15 cellular contexts compared by ENCODE assay signal in genomic region chr7:41315764-41316163, GRCh38.
A peak's percentile ranks its signal among the peaks of the same experiment; 100 is the strongest.
DNase-seq lines count a peak whose midpoint lies in the region; ATAC-seq, FAIRE-seq and TF ChIP-seq lines count a peak whose summit lies in the region.
"Had no signal": no experiment of that assay in that cellular context is flagged by ENCODE, and none has a peak within 500 bp of the region (broad histone marks: within the 10 kb centered on the region; RNA-seq: fewer than 3 reads in every experiment).

No MANE protein-coding gene starts in this region.

- no peaks in the 10 kb centered on the region for H3K4me1 ChIP-seq in HCT116 (ENCODE audit: control insufficient read depth in 1 of 2, insufficient read depth in 2 of 2, low read length in 2 of 2)
- H3K4me1 ChIP-seq in aorta (ENCODE audit: control insufficient read depth in 1 of 2, insufficient read depth in 2 of 2, low read length in 2 of 2) = no peaks in the 10 kb centered on the region
- H3K4me1 ChIP-seq: heart left ventricle, parathyroid adenoma had no signal

- no peaks in the 10 kb centered on the region for H3K27me3 ChIP-seq in HCT116 (ENCODE audit: insufficient read depth, low read length)
- H3K27me3 ChIP-seq in aorta (ENCODE audit: control insufficient read depth in 1 of 2, insufficient read depth in 2 of 2, low read length in 1 of 2) = no peaks in the 10 kb centered on the region
- H3K27me3 ChIP-seq: heart left ventricle had no signal

- intact Hi-C loops in HCT116 (cut with micrococcal nuclease) = no loop called here
- intact Hi-C loops in aorta (cut with DNase I) = no loop called here

- H3K27ac ChIP-seq in HCT116 (ENCODE audit: low read depth, low read length) (no peak overlapping the region), aorta (ENCODE audit: low read depth in 1 of 2, low read length in 2 of 2) (no peak overlapping the region)
- H3K27ac ChIP-seq: dorsolateral prefrontal cortex, heart left ventricle, parathyroid adenoma, RWPE1 had no signal

- CTCF ChIA-PET in HCT116 (lab: Charles Lee) (interaction anchor here (1.0 to 1.3 kb wide), 4 partner anchors 12 to 389 kb away, joined by 3 to 4 read pairs (median 3); no protein-coding TSS in a partner anchor), WTC11 (lab: Charles Lee) (interaction anchor here (0.5 to 1.5 kb wide), 24 partner anchors 10 to 417 kb away, joined by 3 to 31 read pairs (median 4); no protein-coding TSS in a partner anchor)

- ATAC-seq in HCT116 (peak; percentile 65; the same call in 1 of the 2 replicates), WTC11 (peak; percentile 98), GM21447 (IDR thresholded peaks at IDR 0.05; ENCODE audit: unreplicated experiment) (no peak), aorta (ENCODE audit: low FRiP score) (no peak), GM21528 (IDR thresholded peaks at IDR 0.05; ENCODE audit: low FRiP score, unreplicated experiment) (no peak)
- ATAC-seq: activated naive CD8-positive, alpha-beta T cell treated with anti-CD3 and anti-CD28 coated beads, Interleukin-2, amount 50 U/mL, for 24 hours; heart left ventricle; stimulated activated effector memory CD8-positive, alpha-beta T cell treated with anti-CD3 and anti-CD28 coated beads, Interleukin-12 subunit alpha, Interleukin-12 subunit beta, amount 100 ng/mL, for 72 hours had no signal

- H3K4me3 ChIP-seq in HCT116 (replicated peaks in 1 of 2; ENCODE audit: low read depth in 1 of 2, low read length in 2 of 2) (no peak overlapping the region), aorta (ENCODE audit: low read length in 2 of 2) (no peak overlapping the region)
- H3K4me3 ChIP-seq: dorsolateral prefrontal cortex, heart left ventricle had no signal

- 0 out of 2 replicates have a peak, but pooled peaks cover 2% of the 10 kb centered on the region for H3K36me3 Mint-ChIP-seq in WTC11
- H3K36me3 Mint-ChIP-seq: stimulated activated effector memory CD8-positive, alpha-beta T cell treated with anti-CD3 and anti-CD28 coated beads, Interleukin-12 subunit alpha, Interleukin-12 subunit beta, amount 100 ng/mL, for 72 hours had no signal

- no peak overlapping the region for H3K4me2 ChIP-seq in HCT116 (ENCODE audit: low read length)

- no peak overlapping the region for H3K9ac ChIP-seq in HCT116 (ENCODE audit: low read length)
- H3K9ac ChIP-seq: parathyroid adenoma had no signal

- no peak overlapping the region for H3K4me3 Mint-ChIP-seq in WTC11
- H3K4me3 Mint-ChIP-seq: activated naive CD8-positive, alpha-beta T cell treated with anti-CD3 and anti-CD28 coated beads, Interleukin-2, amount 50 U/mL, for 24 hours; stimulated activated effector memory CD8-positive, alpha-beta T cell treated with anti-CD3 and anti-CD28 coated beads, Interleukin-12 subunit alpha, Interleukin-12 subunit beta, amount 100 ng/mL, for 72 hours had no signal

- TF ChIP-seq RAD21 in HCT116 (IDR thresholded peaks at IDR 0.05; ENCODE audit: low read depth) = peak; percentile 25; the same call in 1 of the 2 replicates

- no peak for TF ChIP-seq POLR2A in HCT116 (IDR thresholded peaks at IDR 0.05; ENCODE audit: borderline replicate concordance, extremely low read depth, insufficient read depth, insufficient read length)

- TF ChIP-seq CTCF in HCT116 (IDR thresholded peaks at IDR 0.05 in 2 of 3, conservative IDR thresholded peaks at IDR 0.05 in 1 of 3; ENCODE audit: borderline replicate concordance in 1 of 3, insufficient read depth in 1 of 3, low read depth in 2 of 3, low read length in 2 of 3) = peak; percentile 12 to 62 (median 58); a peak in 4 of 6 replicates
- peak; percentile 58 for TF ChIP-seq CTCF in WTC11 (IDR thresholded peaks at IDR 0.05)

- in situ Hi-C loops in ACHN (cut with HindIII; ENCODE audit: low pct_ligation_motif_present, low pct_unique_long_range_greater_than_20kb, low sequenced_read_pairs) = no loop called here

- H3K27me3 Mint-ChIP-seq in WTC11 (ENCODE audit: low read depth) = no peaks in the 10 kb centered on the region
- H3K27me3 Mint-ChIP-seq: activated naive CD8-positive, alpha-beta T cell treated with anti-CD3 and anti-CD28 coated beads, Interleukin-2, amount 50 U/mL, for 24 hours had no signal

- BruUV-seq in HCT116 (replicated peaks; lab: Mats Ljungman, UMichigan) = no TSS peak

- WGBS in aorta, 2 donors = 72 to 79% methylated on average over 4 of the region's 4 CpGs

- H3K36me3 ChIP-seq in HCT116 (ENCODE audit: control insufficient read depth in 1 of 2, insufficient read depth in 2 of 2, low read length in 2 of 2) (no peaks in the 10 kb centered on the region), aorta (ENCODE audit: control insufficient read depth in 1 of 2, insufficient read depth in 2 of 2, low read length in 1 of 2) (no peaks in the 10 kb centered on the region)
- H3K36me3 ChIP-seq: heart left ventricle had no signal

- RAD21 ChIA-PET in HCT116 (lab: Charles Lee; ENCODE audit: low non-redundant PET in 1 of 2, low total read pairs in 2 of 2, uncharacterized antibody in 2 of 2, unreplicated experiment in 2 of 2) = no interaction called here

- no peaks in the 10 kb centered on the region; a peak in 1 of 4 replicates for H3K9me3 ChIP-seq in HCT116 (ENCODE audit: control insufficient read depth in 1 of 2, insufficient read depth in 1 of 2, low read depth in 1 of 2, low read length in 2 of 2)
- H3K9me3 ChIP-seq in aorta (ENCODE audit: control insufficient read depth, low read length) = no peaks in the 10 kb centered on the region
- H3K9me3 ChIP-seq: heart left ventricle had no signal

- no peaks in the 10 kb centered on the region for H3K9me2 ChIP-seq in HCT116 (ENCODE audit: insufficient read depth)

- DNase-seq in ACHN (peak; percentile 17), HCT116 (ENCODE audit: low read depth, low spot score) (no peak), WTC11 (ENCODE audit: low spot score) (peak; percentile 77), iPS-NIHi11 (ENCODE audit: low spot score) (peak; percentile 38), GM19239 (ENCODE audit: insufficient read length, low spot score) (no peak), aorta (no peak)
- DNase-seq: activated naive CD8-positive, alpha-beta T cell treated with anti-CD3 and anti-CD28 coated beads, Interleukin-2, amount 50 U/mL, for 24 hours; dorsolateral prefrontal cortex had no signal

- peaks cover 23% of the 10 kb centered on the region for H3K4me1 Mint-ChIP-seq in WTC11
- H3K4me1 Mint-ChIP-seq: activated naive CD8-positive, alpha-beta T cell treated with anti-CD3 and anti-CD28 coated beads, Interleukin-2, amount 50 U/mL, for 24 hours; stimulated activated effector memory CD8-positive, alpha-beta T cell treated with anti-CD3 and anti-CD28 coated beads, Interleukin-12 subunit alpha, Interleukin-12 subunit beta, amount 100 ng/mL, for 72 hours had no signal

- FAIRE-seq in GM19239 (lab: Jason Lieb, UNC) = no peak
- FAIRE-seq: G401.6 had no signal

- H4K20me1 ChIP-seq in HCT116 (ENCODE audit: insufficient read depth) = no peaks in the 10 kb centered on the region

- H2AFZ ChIP-seq in HCT116 (ENCODE audit: low read depth, low read length, poor library complexity, severe bottlenecking) = no peak overlapping the region
- H2AFZ ChIP-seq: parathyroid adenoma had no signal

- peaks cover 17% of the 10 kb centered on the region for H3K9me3 Mint-ChIP-seq in WTC11
- H3K9me3 Mint-ChIP-seq: activated naive CD8-positive, alpha-beta T cell treated with anti-CD3 and anti-CD28 coated beads, Interleukin-2, amount 50 U/mL, for 24 hours had no signal

- POLR2A ChIA-PET in HCT116 (lab: Charles Lee) = no interaction called here
- POLR2A ChIA-PET in WTC11 (lab: Charles Lee) = no interaction called here

- no peak overlapping the region for H3K27ac Mint-ChIP-seq in WTC11
- H3K27ac Mint-ChIP-seq: activated naive CD8-positive, alpha-beta T cell treated with anti-CD3 and anti-CD28 coated beads, Interleukin-2, amount 50 U/mL, for 24 hours; stimulated activated effector memory CD8-positive, alpha-beta T cell treated with anti-CD3 and anti-CD28 coated beads, Interleukin-12 subunit alpha, Interleukin-12 subunit beta, amount 100 ng/mL, for 72 hours had no signal

- no peaks in the 10 kb centered on the region for H3K79me2 ChIP-seq in HCT116 (ENCODE audit: insufficient read depth, low read length)
- H3K79me2 ChIP-seq: parathyroid adenoma had no signal

TF ChIP-seq in HCT116, 20 proteins besides CTCF, POLR2A, EP300 and RAD21 (continues in another document):
- TF ChIP-seq SP1 (IDR thresholded peaks at IDR 0.05; ENCODE audit: low read depth) = no peak
- TF ChIP-seq CBX3 (IDR thresholded peaks at IDR 0.05; ENCODE audit: low read depth) = no peak
- no peak for TF ChIP-seq EZH2 (IDR thresholded peaks at IDR 0.05)
- TF ChIP-seq ATF3 (IDR thresholded peaks at IDR 0.05) = no peak
- no peak for TF ChIP-seq POLR2AphosphoS5 (IDR thresholded peaks at IDR 0.05; ENCODE audit: low read depth, low read length)
- TF ChIP-seq JUND (IDR thresholded peaks at IDR 0.05) = no peak

TF ChIP-seq in WTC11, 78 proteins besides CTCF, POLR2A, EP300 and RAD21:
- TF ChIP-seq ZNF121 (CRISPR knock-in tag; IDR thresholded peaks at IDR 0.05) (peak; percentile 47; the same call in 1 of the 2 replicates), IRF2 (CRISPR knock-in tag; IDR thresholded peaks at IDR 0.05; ENCODE audit: borderline replicate concordance, low read depth) (no peak)

Comparison
In these comparisons a context has a peak if more than half of its experiments do, and no peak if none do; other contexts are left out.
1. DNase-seq: peak in ACHN (single experiment), WTC11 (single experiment) and iPS-NIHi11 (single experiment); none in HCT116 (single experiment), GM19239 (single experiment) and aorta (0 of 2).
2. ATAC-seq: peak in HCT116 (single experiment) and WTC11 (single experiment); none in GM21447 (single experiment), aorta (single experiment) and GM21528 (single experiment).